Comparison of ENCODE assay signal across 14 cellular contexts in genomic region chr1:110345480-110345879, GRCh38. TPM values are rescaled to one million over a fixed set of nuclear protein-coding genes. Genes with fewer than 3 reads are reported as not detected.
DNase-seq lines count a peak whose midpoint lies in the region; ATAC-seq, FAIRE-seq and TF ChIP-seq lines count a peak whose summit lies in the region.
"Had no signal": no experiment of that assay in that cellular context is flagged by ENCODE, and none has a peak within 500 bp of the region (broad histone marks: within the 10 kb centered on the region; RNA-seq: fewer than 3 reads in every experiment).

No MANE protein-coding gene starts in this region.

- 82% methylated on average over 3 of the region's 3 CpGs for WGBS in K562 (ENCODE audit: insufficient coverage, low coverage, missing lambda C conversion rate)
- 61 to 73% (median 61%) methylated on average over 3 of the region's 3 CpGs for WGBS in psoas muscle, 3 donors
- 92% methylated on average over 3 of the region's 3 CpGs for WGBS in smooth muscle cell (ENCODE audit: low lambda C conversion rate)

- CTCF ChIA-PET in K562 (lab: Yijun Ruan, JAX; ENCODE audit: low intra/inter-chr PET ratio) = no interaction called here

- H3K4me3 ChIP-seq in OCI-LY3 (ENCODE audit: low read length) (no peak overlapping the region), K562 (no peak overlapping the region), psoas muscle (peak overlapping the region; percentile 93), smooth muscle cell (no peak overlapping the region)
- H3K4me3 ChIP-seq: mucosa of descending colon had no signal

- H3K9ac ChIP-seq in OCI-LY3 (ENCODE audit: low read length) (no peak overlapping the region), K562 (ENCODE audit: insufficient read depth in 1 of 2, low read depth in 2 of 2, low read length in 2 of 2) (no peak overlapping the region), smooth muscle cell (ENCODE audit: low read depth) (no peak overlapping the region)

- H4K20me1 ChIP-seq in OCI-LY3 (ENCODE audit: insufficient read depth, low read length) (peaks cover 93% of the 10 kb centered on the region), K562 (replicated peaks; ENCODE audit: control insufficient read depth, insufficient read depth, low read length) (peaks cover 84% of the 10 kb centered on the region), smooth muscle cell (ENCODE audit: low read depth) (peaks cover 81% of the 10 kb centered on the region)

- H3K79me2 ChIP-seq in OCI-LY3 (ENCODE audit: low read length) (peaks cover 100% of the 10 kb centered on the region), K562 (ENCODE audit: control insufficient read depth, insufficient read depth, low read length) (peaks cover 100% of the 10 kb centered on the region), smooth muscle cell (ENCODE audit: low read depth) (peaks cover 97% of the 10 kb centered on the region)

- POLR2A ChIA-PET in K562 (lab: Yijun Ruan, JAX) = interaction anchor here (1.0 to 1.4 kb wide), 2 partner anchors 16 to 136 kb away, joined by 3 read pairs; no protein-coding TSS in a partner anchor

- no peaks in the 10 kb centered on the region for H3K9me3 ChIP-seq in OCI-LY3 (ENCODE audit: insufficient read depth, low read length)
- H3K9me3 ChIP-seq in K562 (replicated peaks; ENCODE audit: control insufficient read depth, insufficient read depth, low read depth, low read length) = no peaks in the 10 kb centered on the region
- no peaks in the 10 kb centered on the region for H3K9me3 ChIP-seq in psoas muscle
- H3K9me3 ChIP-seq in smooth muscle cell (replicated peaks; ENCODE audit: low read depth) = no peaks in the 10 kb centered on the region
- H3K9me3 ChIP-seq: mucosa of descending colon had no signal

- peak overlapping the region; percentile 3 for H3K4me3 Mint-ChIP-seq in activated T-cell treated with anti-CD3 and anti-CD28 coated beads, Interleukin-2, amount 50 U/mL, for 4 hours

- no peak for FAIRE-seq in K562 (lab: Jason Lieb, UNC)
- FAIRE-seq: GM12891, keratinocyte had no signal

- H3K36me3 Mint-ChIP-seq in activated T-cell treated with anti-CD3 and anti-CD28 coated beads, Interleukin-2, amount 50 U/mL, for 4 hours (ENCODE audit: insufficient read depth) = peaks cover 64% of the 10 kb centered on the region

- in situ Hi-C loops in K562 (cut with MboI) = no loop called here

- no peak for TF ChIP-seq EP300 in K562 (IDR thresholded peaks at IDR 0.05; ENCODE audit: low read length)

- no TSS peak for BruUV-seq in K562 (replicated peaks; lab: Mats Ljungman, UMichigan)

- peaks cover 9% of the 10 kb centered on the region for H3K9me1 ChIP-seq in K562 (ENCODE audit: control insufficient read depth, insufficient read depth, low read length)

- no peak for TF ChIP-seq POLR2A in K562 (conservative IDR thresholded peaks at IDR 0.05)

- H3K4me2 ChIP-seq in OCI-LY3 (ENCODE audit: low read length) (0 out of 2 replicates have a peak overlapping the region, but pooled peaks have one; percentile 30), K562 (ENCODE audit: insufficient read depth, low read length) (no peak overlapping the region), smooth muscle cell (no peak overlapping the region)

- no peaks in the 10 kb centered on the region for H3K9me3 Mint-ChIP-seq in activated T-cell treated with anti-CD3 and anti-CD28 coated beads, Interleukin-2, amount 50 U/mL, for 4 hours

- intact Hi-C loops in K562 (cut with micrococcal nuclease) = no loop called here
- intact Hi-C loops in psoas muscle (cut with DNase I) = loop anchor here in 1 of 2 donors (10.0 kb wide), 1 partner anchor 1099 kb away; the partner anchor contains the start of genes ATP5PB and WDR77

- H3K27ac ChIP-seq in OCI-LY3 (ENCODE audit: low read length) (no peak overlapping the region), K562 (ENCODE audit: extremely low read depth, low read depth, low read length) (no peak overlapping the region), psoas muscle (peak overlapping the region; percentile 97), smooth muscle cell (ENCODE audit: low read depth) (no peak overlapping the region)

- no peak for TF ChIP-seq RAD21 in K562 (CRISPR knock-in tag; conservative IDR thresholded peaks at IDR 0.05 in 1 of 2, IDR thresholded peaks at IDR 0.05 in 1 of 2)

- no peak for ATAC-seq in activated T-cell treated with anti-CD3 and anti-CD28 coated beads, Interleukin-2, amount 50 U/mL, for 4 hours
- ATAC-seq in K562 (no peak), psoas muscle (no peak), GM18502 (IDR thresholded peaks at IDR 0.05; ENCODE audit: poor library complexity, unreplicated experiment) (no peak)
- ATAC-seq: mucosa of descending colon had no signal

- H3K36me3 ChIP-seq in OCI-LY3 (replicated peaks; ENCODE audit: low read depth, low read length) (peaks cover 47% of the 10 kb centered on the region), K562 (ENCODE audit: control insufficient read depth, insufficient read depth, low read length) (peaks cover 98% of the 10 kb centered on the region), psoas muscle (ENCODE audit: insufficient read depth in 1 of 2, low read depth in 1 of 2) (peaks cover 5 to 43% of the 10 kb centered on the region in 2 donors), smooth muscle cell (ENCODE audit: low read depth) (no peaks in the 10 kb centered on the region)

- H3F3A ChIP-seq in smooth muscle cell (ENCODE audit: low read depth) = no peaks in the 10 kb centered on the region

- peaks cover 88% of the 10 kb centered on the region for H3K4me1 Mint-ChIP-seq in activated T-cell treated with anti-CD3 and anti-CD28 coated beads, Interleukin-2, amount 50 U/mL, for 4 hours (ENCODE audit: low read depth)

- H3K4me1 ChIP-seq in OCI-LY3 (ENCODE audit: low read length) (peaks cover 83% of the 10 kb centered on the region), K562 (replicated peaks in 1 of 2; ENCODE audit: control insufficient read depth in 2 of 2, insufficient read depth in 2 of 2, low read length in 2 of 2) (peaks cover 15 to 66% of the 10 kb centered on the region in 2 experiments), psoas muscle (peaks cover 94% of the 10 kb centered on the region), smooth muscle cell (ENCODE audit: low read depth) (peaks cover 68% of the 10 kb centered on the region)

- H2AFZ ChIP-seq in OCI-LY3 (ENCODE audit: low read depth, low read length) (no peak overlapping the region), K562 (ENCODE audit: low read depth, low read length) (no peak overlapping the region), smooth muscle cell (ENCODE audit: low read depth) (no peak overlapping the region)

- H3K27me3 ChIP-seq in OCI-LY3 (ENCODE audit: low read depth, low read length) (no peaks in the 10 kb centered on the region), K562 (ENCODE audit: control insufficient read depth in 2 of 2, insufficient read depth in 2 of 2, low read length in 2 of 2) (no peaks in the 10 kb centered on the region), psoas muscle (ENCODE audit: insufficient read depth in 3 of 3, low read length in 2 of 3) (no peaks in the 10 kb centered on the region), smooth muscle cell (ENCODE audit: low read depth) (no peaks in the 10 kb centered on the region)

- TF ChIP-seq CTCF in OCI-LY3 (IDR thresholded peaks at IDR 0.05; ENCODE audit: low read depth, low read length) = no peak
- no peak for TF ChIP-seq CTCF in K562 (IDR thresholded peaks at IDR 0.05 in 2 of 3, conservative IDR thresholded peaks at IDR 0.05 in 1 of 3; ENCODE audit: insufficient read depth in 2 of 3, low read depth in 1 of 3, low read length in 3 of 3)
- TF ChIP-seq CTCF in psoas muscle (IDR thresholded peaks at IDR 0.05) = no peak
- no peak for TF ChIP-seq CTCF in smooth muscle cell (IDR thresholded peaks at IDR 0.05; ENCODE audit: borderline replicate concordance, insufficient read depth, poor library complexity, severe bottlenecking)

- no peaks in the 10 kb centered on the region for H3K27me3 Mint-ChIP-seq in activated T-cell treated with anti-CD3 and anti-CD28 coated beads, Interleukin-2, amount 50 U/mL, for 4 hours (ENCODE audit: low read depth)

- DNase-seq in activated T-cell treated with anti-CD3 and anti-CD28 coated beads, Interleukin-2, amount 50 U/mL, for 4 hours = no peak
- DNase-seq in activated T-cell treated with anti-CD3 and anti-CD28 coated beads, Interleukin-2, amount 50 U/mL, for 1 hour = no peak
- DNase-seq in K562 (ENCODE audit: extremely low read depth in 1 of 4, low spot score in 3 of 4) (no peak), psoas muscle (no peak), smooth muscle cell (lab: John Stamatoyannopoulos, UW; ENCODE audit: unreplicated experiment) (no peak), mucosa of gallbladder (ENCODE audit: low spot score) (no peak)
- DNase-seq: activated gamma-delta T cell; DMS79 treated with DMSO at 0.1 percent for 48 hours; mucosa of descending colon; NK-92 treated with Interleukin-12 subunit alpha and Interleukin-12 subunit beta, amount 100 ng/mL, for 24 hours had no signal

RNA-seq across cellular contexts. Expression of gene RBM15, which starts 6.3 kb away (rescaled TPM):
- 10 to 100 TPM; 44.5 to 49.2 (median 47.4) TPM for total RNA-seq in activated T-cell treated with anti-CD3 and anti-CD28 coated beads, Interleukin-2, amount 50 U/mL, for 4 hours
- 242 and 282 TPM in 2 replicates for total RNA-seq in K562 (2011; cell fraction: chromatin; rRNA removed; ENCODE audit: low replicate concordance)
- total RNA-seq in K562 (2011; cell fraction: nucleolus; rRNA removed) = 217 and 228 TPM in 2 replicates
- 127 and 197 TPM in 2 replicates for total RNA-seq in K562 (2011; cell fraction: nucleoplasm; rRNA removed)
- total RNA-seq in K562 (2014; rRNA removed) (63.4 and 67.7 TPM in 2 replicates), K562 (2014; rRNA removed; fragmentation: Illumina TruSeq; extraction: Trizol) (43.4 and 45.3 TPM in 2 replicates), K562 (2015; rRNA removed; fragmentation: Illumina TruSeq; extraction: Trizol) (57.6 and 58.3 TPM in 2 replicates), K562 (2021) (53.4 and 56.1 TPM in 2 replicates), psoas muscle (10 to 100 TPM; 18.9 to 32.0 (median 25.0) TPM), smooth muscle cell (27.6 and 32.9 TPM in 2 replicates), mucosa of gallbladder (23.8 TPM)
- polyA plus RNA-seq in K562 (2011; rRNA removed) (28.2 and 32.1 TPM in 2 replicates), K562 (2014; fragmentation: Illumina TruSeq; extraction: Trizol) (16.9 and 17.1 TPM in 2 replicates), K562 (2014; fragmentation: Nextera tagmentation; extraction: Ambion mirVana) (1 to 10 TPM; 2.4 to 4.7 TPM), K562 (2014; rRNA removed) (25.2 and 29.1 TPM in 2 replicates), psoas muscle (10 to 100 TPM in 1 of 3 donors, 1 to 10 TPM in 2; 1.9 to 22.4 (median 4.4) TPM), smooth muscle cell (5.3 and 8.1 TPM in 2 replicates)
- polyA plus RNA-seq in K562 (2011; cell fraction: cytosol; rRNA removed) = 25.2 and 25.5 TPM in 2 replicates
- 67.3 and 94.0 TPM in 2 replicates for polyA plus RNA-seq in K562 (2011; cell fraction: nucleus; rRNA removed)
- polyA plus RNA-seq in K562 (2012) = 11.9 and 12.9 TPM in 2 replicates
- polyA minus RNA-seq in K562 (2011; rRNA and poly(A)+ RNA removed) = 164 and 169 TPM in 2 replicates
- 57.9 and 59.4 TPM in 2 replicates for polyA minus RNA-seq in K562 (2011; cell fraction: cytosol; rRNA and poly(A)+ RNA removed)
- 287 and 388 TPM in 2 replicates for polyA minus RNA-seq in K562 (2011; cell fraction: nucleus; rRNA and poly(A)+ RNA removed)

RNA-seq across cellular contexts. Expression of gene SLC16A4, which starts 45.3 kb away (rescaled TPM):
- total RNA-seq in activated T-cell treated with anti-CD3 and anti-CD28 coated beads, Interleukin-2, amount 50 U/mL, for 4 hours = under 1 TPM; 0.11 to 0.40 (median 0.28) TPM
- 1.0 and 3.1 TPM in 2 replicates for total RNA-seq in K562 (2011; cell fraction: chromatin; rRNA removed; ENCODE audit: low replicate concordance)
- total RNA-seq in K562 (2011; cell fraction: nucleolus; rRNA removed) = 0.39 TPM in 1 of 2 replicates, not detected in the other
- total RNA-seq in K562 (2011; cell fraction: nucleoplasm; rRNA removed) = 1.0 and 1.5 TPM in 2 replicates
- total RNA-seq in K562 (2014; rRNA removed) = 0.16 TPM in 1 of 2 replicates, not detected in the other
- 0.19 and 0.29 TPM in 2 replicates for total RNA-seq in K562 (2014; rRNA removed; fragmentation: Illumina TruSeq; extraction: Trizol)
- 0.04 TPM in 1 of 2 replicates, not detected in the other for total RNA-seq in K562 (2015; rRNA removed; fragmentation: Illumina TruSeq; extraction: Trizol)
- 0.07 and 0.29 TPM in 2 replicates for total RNA-seq in K562 (2021)
- polyA plus RNA-seq in K562 (2011; rRNA removed) = 0.31 and 0.39 TPM in 2 replicates
- 0.04 and 0.46 TPM in 2 replicates for polyA plus RNA-seq in K562 (2011; cell fraction: cytosol; rRNA removed)
- 0.38 and 0.90 TPM in 2 replicates for polyA plus RNA-seq in K562 (2011; cell fraction: nucleus; rRNA removed)
- 0.39 and 0.97 TPM in 2 replicates for polyA plus RNA-seq in K562 (2012)
- 0.12 and 0.26 TPM in 2 replicates for polyA plus RNA-seq in K562 (2014; fragmentation: Illumina TruSeq; extraction: Trizol)
- polyA plus RNA-seq in K562 (2014; fragmentation: Nextera tagmentation; extraction: Ambion mirVana) = under 1 TPM; 0.20 to 0.23 TPM
- 0.16 and 0.34 TPM in 2 replicates for polyA plus RNA-seq in K562 (2014; rRNA removed)
- polyA minus RNA-seq in K562 (2011; rRNA and poly(A)+ RNA removed) = 0.07 and 0.78 TPM in 2 replicates
- not detected in 2 replicates for polyA minus RNA-seq in K562 (2011; cell fraction: cytosol; rRNA and poly(A)+ RNA removed)
- 0.22 TPM in 1 of 2 replicates, not detected in the other for polyA minus RNA-seq in K562 (2011; cell fraction: nucleus; rRNA and poly(A)+ RNA removed)
- total RNA-seq in psoas muscle = 1 to 10 TPM in 2 of 4 donors, under 1 TPM in 2; 0.86 to 1.1 (median 1.0) TPM
- 1 to 10 TPM in 2 of 3 donors, under 1 TPM in 1; 0.79 to 4.3 (median 1.1) TPM for polyA plus RNA-seq in psoas muscle
- 11.6 and 16.5 TPM in 2 replicates for total RNA-seq in smooth muscle cell
- polyA plus RNA-seq in smooth muscle cell = 6.5 and 7.7 TPM in 2 replicates
- total RNA-seq in mucosa of gallbladder = 52.3 TPM
